29 cellular contexts compared by ENCODE assay signal in the genomic region with DNA sequence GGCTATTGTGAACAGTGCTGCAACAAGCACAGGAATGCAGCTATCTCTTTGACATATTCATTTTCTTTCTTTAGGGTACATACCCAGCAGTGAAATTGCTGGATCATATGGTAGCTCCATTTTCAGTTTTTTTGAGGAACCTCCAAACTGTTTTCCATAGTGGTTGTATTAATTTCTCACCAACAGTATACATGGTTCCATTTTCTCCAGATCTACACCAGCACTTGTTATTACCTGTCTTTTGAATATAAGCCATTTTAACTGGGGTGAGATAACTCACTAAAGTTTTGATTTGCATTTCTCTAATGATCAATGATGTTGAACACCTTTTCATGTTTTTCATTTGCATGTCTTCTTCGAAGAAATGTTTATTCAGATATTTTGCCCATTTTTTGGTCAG.
"Had no signal": no experiment of that assay in that cellular context is flagged by ENCODE, and none has a peak within 500 bp of the region (broad histone marks: within the 10 kb centered on the region; RNA-seq: fewer than 3 reads in every experiment).

No MANE protein-coding gene starts in this region.

- H3K4me3 Mint-ChIP-seq: stimulated activated effector memory CD8-positive, alpha-beta T cell treated with anti-CD3 and anti-CD28 coated beads, Interleukin-12 subunit alpha, Interleukin-12 subunit beta, amount 100 ng/mL, for 72 hours; stimulated activated memory B cell treated with anti-CD40 and anti-IgM and Interleukin-4, amounts not matched to agents 10 μg/mL and 1 μg/mL and 100 μg/mL, for 72 hours; stimulated activated naive B cell treated with anti-CD40 and anti-IgM and Interleukin-4, amounts not matched to agents 10 μg/mL and 1 μg/mL and 100 μg/mL, for 72 hours; stimulated activated naive CD8-positive, alpha-beta T cell treated with anti-CD3 and anti-CD28 coated beads, Interleukin-15, amount 100 ng/mL, for 72 hours; stimulated activated naive CD8-positive, alpha-beta T cell treated with anti-CD3 and anti-CD28 coated beads, Interleukin-15, Interleukin-2, amounts not matched to agents 100 ng/mL and 50 ng/mL, for 24 hours; type B pancreatic cell had no signal

- H3K4me3 ChIP-seq: stomach, suprapubic skin, testis, thoracic aorta, thyroid gland, tibial artery, tibial nerve, transverse colon, upper lobe of left lung, upper lobe of right lung, uterus, vagina had no signal

- H3K4me1 ChIP-seq: stomach, suprapubic skin, testis, thyroid gland, tibial artery, tibial nerve, transverse colon, upper lobe of left lung, upper lobe of right lung, uterus, vagina had no signal

- H3K27ac Mint-ChIP-seq: stimulated activated effector memory CD8-positive, alpha-beta T cell treated with anti-CD3 and anti-CD28 coated beads, Interleukin-12 subunit alpha, Interleukin-12 subunit beta, amount 100 ng/mL, for 72 hours; stimulated activated memory B cell treated with anti-CD40 and anti-IgM and Interleukin-4, amounts not matched to agents 10 μg/mL and 1 μg/mL and 100 μg/mL, for 72 hours; stimulated activated naive B cell treated with anti-CD40 and anti-IgM and Interleukin-4, amounts not matched to agents 10 μg/mL and 1 μg/mL and 100 μg/mL, for 72 hours; stimulated activated naive CD8-positive, alpha-beta T cell treated with anti-CD3 and anti-CD28 coated beads, Interleukin-15, amount 100 ng/mL, for 72 hours; stimulated activated naive CD8-positive, alpha-beta T cell treated with anti-CD3 and anti-CD28 coated beads, Interleukin-15, Interleukin-2, amounts not matched to agents 100 ng/mL and 50 ng/mL, for 24 hours; type B pancreatic cell had no signal

- H3K36me3 Mint-ChIP-seq: stimulated activated effector memory CD8-positive, alpha-beta T cell treated with anti-CD3 and anti-CD28 coated beads, Interleukin-12 subunit alpha, Interleukin-12 subunit beta, amount 100 ng/mL, for 72 hours; stimulated activated memory B cell treated with anti-CD40 and anti-IgM and Interleukin-4, amounts not matched to agents 10 μg/mL and 1 μg/mL and 100 μg/mL, for 72 hours; stimulated activated naive B cell treated with anti-CD40 and anti-IgM and Interleukin-4, amounts not matched to agents 10 μg/mL and 1 μg/mL and 100 μg/mL, for 72 hours had no signal

- H3K27me3 ChIP-seq: suprapubic skin, testis, thyroid gland, tibial artery, transverse colon, upper lobe of left lung, upper lobe of right lung, uterus, vagina had no signal

- DNase-seq: stimulated activated CD4-positive, alpha-beta T cell treated with anti-CD3 and anti-CD28 coated beads, Interleukin-2, amount 100 ng/mL, for 48 hours; stimulated activated CD4-positive, alpha-beta T cell treated with anti-CD3 and anti-CD28 coated beads, Interleukin-4, amount 100 ng/mL, for 1 hour; stimulated activated CD4-positive, alpha-beta T cell treated with anti-CD3 and anti-CD28 coated beads, Interleukin-4, amount 100 ng/mL, for 24 hours; stimulated activated CD4-positive, alpha-beta T cell treated with anti-CD3 and anti-CD28 coated beads, Interleukin-4, amount 100 ng/mL, for 4 hours; stimulated activated CD8-positive, alpha-beta memory T cell treated with anti-CD3 and anti-CD28 coated beads, Interleukin-4, amount 100 ng/mL, for 48 hours; stimulated activated naive B cell treated with anti-CD40 and anti-IgM and Interleukin-4, amounts not matched to agents 10 μg/mL and 1 μg/mL and 100 μg/mL, for 72 hours; stimulated activated naive CD4-positive, alpha-beta T cell; stimulated activated naive CD4-positive, alpha-beta T cell treated with Interleukin-2 at 50 U/mL for 16 hours; stimulated activated naive CD8-positive, alpha-beta T cell treated with anti-CD3 and anti-CD28 coated beads, Interleukin-15, amount 100 ng/mL, for 72 hours; stimulated activated naive CD8-positive, alpha-beta T cell treated with anti-CD3 and anti-CD28 coated beads, Interleukin-15, Interleukin-2, amounts not matched to agents 100 U/mL and 50 U/mL, for 24 hours; stomach; substantia nigra; testis; thyroid gland; tibial artery; transverse colon; trophoblast cell; upper lobe of left lung; upper lobe of right lung; uterus had no signal

- H3K27me3 Mint-ChIP-seq: stimulated activated memory B cell treated with anti-CD40 and anti-IgM and Interleukin-4, amounts not matched to agents 10 μg/mL and 1 μg/mL and 100 μg/mL, for 72 hours; stimulated activated naive CD8-positive, alpha-beta T cell treated with anti-CD3 and anti-CD28 coated beads, Interleukin-15, amount 100 ng/mL, for 72 hours; stimulated activated naive CD8-positive, alpha-beta T cell treated with anti-CD3 and anti-CD28 coated beads, Interleukin-15, Interleukin-2, amounts not matched to agents 100 ng/mL and 50 ng/mL, for 24 hours; type B pancreatic cell had no signal

- FAIRE-seq: urothelium cell line had no signal

- ATAC-seq: stimulated activated effector memory CD8-positive, alpha-beta T cell treated with anti-CD3 and anti-CD28 coated beads, Interleukin-12 subunit alpha, Interleukin-12 subunit beta, amount 100 ng/mL, for 72 hours; stimulated activated memory B cell treated with anti-CD40 and anti-IgM and Interleukin-4, amounts not matched to agents 10 μg/mL and 1 μg/mL and 100 μg/mL, for 72 hours; stimulated activated naive B cell treated with anti-CD40 and anti-IgM and Interleukin-4, amounts not matched to agents 10 μg/mL and 1 μg/mL and 100 μg/mL, for 72 hours; stimulated activated naive CD8-positive, alpha-beta T cell treated with anti-CD3 and anti-CD28 coated beads, Interleukin-15, amount 100 ng/mL, for 72 hours; stimulated activated naive CD8-positive, alpha-beta T cell treated with anti-CD3 and anti-CD28 coated beads, Interleukin-15, Interleukin-2, amounts not matched to agents 100 U/mL and 50 U/mL, for 24 hours; upper lobe of right lung had no signal

- H3K4me1 Mint-ChIP-seq: stimulated activated effector memory CD8-positive, alpha-beta T cell treated with anti-CD3 and anti-CD28 coated beads, Interleukin-12 subunit alpha, Interleukin-12 subunit beta, amount 100 ng/mL, for 72 hours; stimulated activated memory B cell treated with anti-CD40 and anti-IgM and Interleukin-4, amounts not matched to agents 10 μg/mL and 1 μg/mL and 100 μg/mL, for 72 hours; stimulated activated naive B cell treated with anti-CD40 and anti-IgM and Interleukin-4, amounts not matched to agents 10 μg/mL and 1 μg/mL and 100 μg/mL, for 72 hours; stimulated activated naive CD8-positive, alpha-beta T cell treated with anti-CD3 and anti-CD28 coated beads, Interleukin-15, amount 100 ng/mL, for 72 hours had no signal

- H3K9me3 ChIP-seq: suprapubic skin, testis, thoracic aorta, thyroid gland, transverse colon had no signal

- H3K36me3 ChIP-seq: stomach, suprapubic skin, thoracic aorta, thyroid gland, tibial artery, tibial nerve, transverse colon, upper lobe of left lung, upper lobe of right lung, vagina had no signal

- H3K27ac ChIP-seq: stomach, suprapubic skin, testis, thoracic aorta, thyroid gland, tibial artery, tibial nerve, transverse colon, upper lobe of left lung, upper lobe of right lung, uterus, vagina had no signal
